ENCODE assay signal across 18 cellular contexts in genomic region chr1:55477953-55478352, GRCh38.
DNase-seq lines count a peak whose midpoint lies in the region; ATAC-seq, FAIRE-seq and TF ChIP-seq lines count a peak whose summit lies in the region.
"Had no signal": no experiment of that assay in that cellular context is flagged by ENCODE, and none has a peak within 500 bp of the region (broad histone marks: within the 10 kb centered on the region; RNA-seq: fewer than 3 reads in every experiment).

No MANE protein-coding gene starts in this region.

- H3K9ac ChIP-seq in adipocyte (ENCODE audit: low read length), result peak overlapping the region; percentile 8
- H3K9ac ChIP-seq in kidney (ENCODE audit: low read length in 2 of 2), result no peak overlapping the region
- H3K9ac ChIP-seq: BLaER1 had no signal

- no peaks in the 10 kb centered on the region for H4K20me1 ChIP-seq in osteoblast (ENCODE audit: insufficient read depth, low read length)
- H4K20me1 ChIP-seq: BLaER1 had no signal

- intact Hi-C loops in kidney (cut with DNase I), result no loop called here

- TF ChIP-seq RAD21 in A549 (conservative IDR thresholded peaks at IDR 0.05 in 1 of 2, IDR thresholded peaks at IDR 0.05 in 1 of 2), result no peak

- H3K9me3 ChIP-seq in A549, result peaks cover 4% of the 10 kb centered on the region; the same call in 1 of the 3 replicates
- no peaks in the 10 kb centered on the region for H3K9me3 ChIP-seq in adipocyte (ENCODE audit: control insufficient read depth, low read length)
- no peaks in the 10 kb centered on the region for H3K9me3 ChIP-seq in kidney (ENCODE audit: control insufficient read depth in 1 of 2, low read length in 2 of 2)
- H3K9me3 ChIP-seq in osteoblast (ENCODE audit: low read depth, low read length), result no peaks in the 10 kb centered on the region
- H3K9me3 ChIP-seq: BLaER1 had no signal

- H2AFZ ChIP-seq in osteoblast (ENCODE audit: low read length), result peak overlapping the region; percentile 0
- H2AFZ ChIP-seq: GM23338 had no signal

- DNase-seq in A549 (ENCODE audit: low read depth in 1 of 2, low spot score in 1 of 2) (no peak), adipocyte (ENCODE audit: low read depth) (no peak), kidney (no peak), osteoblast (ENCODE audit: insufficient read length, low spot score, missing footprints) (peak; percentile 70), NCI-H510A (lab: John Stamatoyannopoulos, UW) (no peak), NCI-H510A treated with DMSO at 0.1 percent for 48 hours (lab: John Stamatoyannopoulos, UW) (no peak), mesenteric fat pad (ENCODE audit: low spot score) (no peak)
- DNase-seq: CD4-positive, alpha-beta memory T cell; DMS79; GDM1 had no signal

- TF ChIP-seq EP300 in A549 (IDR thresholded peaks at IDR 0.05), result no peak

- TF ChIP-seq POLR2A in A549 (IDR thresholded peaks at IDR 0.05; ENCODE audit: low read length), result no peak

- 80% methylated on average over 4 of the region's 4 CpGs for WGBS in A549 (ENCODE audit: missing lambda C conversion rate)

- POLR2A ChIA-PET in A549 (lab: Yijun Ruan, JAX), result no interaction called here

- H3K36me3 ChIP-seq in adipocyte (ENCODE audit: control insufficient read depth, insufficient read depth, low read length, severe bottlenecking) (no peaks in the 10 kb centered on the region), kidney (ENCODE audit: control insufficient read depth in 1 of 2, insufficient read depth in 2 of 2, low read length in 2 of 2) (no peaks in the 10 kb centered on the region), osteoblast (ENCODE audit: insufficient read depth, low read length) (no peaks in the 10 kb centered on the region)
- H3K36me3 ChIP-seq: BLaER1 had no signal

- peaks cover 36% of the 10 kb centered on the region for H3K4me1 ChIP-seq in A549
- peaks cover 34% of the 10 kb centered on the region for H3K4me1 ChIP-seq in adipocyte (ENCODE audit: control insufficient read depth, insufficient read depth, low read length)
- H3K4me1 ChIP-seq in kidney (ENCODE audit: control insufficient read depth in 1 of 2, insufficient read depth in 1 of 2, low read depth in 1 of 2, low read length in 2 of 2), result peaks cover 51 to 68% of the 10 kb centered on the region in 2 donors
- peaks cover 12% of the 10 kb centered on the region for H3K4me1 ChIP-seq in osteoblast (ENCODE audit: insufficient read depth, low read length)

- TF ChIP-seq CTCF in A549 (IDR thresholded peaks at IDR 0.05) (no peak), kidney (IDR thresholded peaks at IDR 0.05; ENCODE audit: borderline replicate concordance, extremely low read depth, insufficient read depth) (no peak), osteoblast (IDR thresholded peaks at IDR 0.05; ENCODE audit: extremely low read depth, low read depth, low read length) (no peak)

- H3K27ac ChIP-seq in A549 (peak overlapping the region; percentile 40 to 88; a peak in 5 of 6 replicates), kidney (ENCODE audit: low read depth in 2 of 2, low read length in 2 of 2) (peak overlapping the region; percentile 7 to 76), osteoblast (ENCODE audit: low read depth, low read length) (no peak overlapping the region)
- H3K27ac ChIP-seq: 22Rv1, BLaER1 had no signal

- no peaks in the 10 kb centered on the region for H3K27me3 ChIP-seq in adipocyte (replicated peaks; ENCODE audit: control insufficient read depth, insufficient read depth, low read length)
- H3K27me3 ChIP-seq in osteoblast (ENCODE audit: insufficient read depth, low read length), result no peaks in the 10 kb centered on the region
- H3K27me3 ChIP-seq: BLaER1 had no signal

- no peaks in the 10 kb centered on the region for H3K79me2 ChIP-seq in osteoblast (ENCODE audit: insufficient read depth, low read length)

- CTCF ChIA-PET in A549 (lab: Yijun Ruan, JAX), result interaction anchor here (1.0 to 1.5 kb wide), 2 partner anchors 200 to 1107 kb away, joined by 3 read pairs; no protein-coding TSS in a partner anchor

- H3K4me3 ChIP-seq in A549, result no peak overlapping the region
- no peak overlapping the region for H3K4me3 ChIP-seq in adipocyte (ENCODE audit: low read length)
- no peak overlapping the region for H3K4me3 ChIP-seq in kidney (ENCODE audit: low read length in 2 of 2)
- no peak overlapping the region for H3K4me3 ChIP-seq in osteoblast (ENCODE audit: insufficient read depth, low read length)
- H3K4me3 ChIP-seq: BLaER1, GM23338 had no signal

- no peak for ATAC-seq in A549
- ATAC-seq in HG03460 (IDR thresholded peaks at IDR 0.05; ENCODE audit: unreplicated experiment), result no peak
- ATAC-seq: GM23338 had no signal

- FAIRE-seq in A549 (lab: Jason Lieb, UNC), result no peak
- no peak for FAIRE-seq in kidney (lab: Jason Lieb, UNC)
- FAIRE-seq: GM12892, GM18507, H54, HepG2 had no signal

- no peak overlapping the region for H3K4me2 ChIP-seq in A549
- no peak overlapping the region for H3K4me2 ChIP-seq in osteoblast (ENCODE audit: insufficient read depth, low read length)
- H3K4me2 ChIP-seq: GM23338 had no signal

TF ChIP-seq in A549, 52 proteins besides CTCF, POLR2A, EP300 and RAD21:
- TF ChIP-seq TFCP2L1 (CRISPR knock-in tag; IDR thresholded peaks at IDR 0.05), result no peak
- no peak for TF ChIP-seq CBX2 (IDR thresholded peaks at IDR 0.05; ENCODE audit: borderline replicate concordance, low read depth)
- TF ChIP-seq KDM1A (IDR thresholded peaks at IDR 0.05; ENCODE audit: low read depth), result no peak
- no peak for TF ChIP-seq ELK1 (IDR thresholded peaks at IDR 0.05; ENCODE audit: low read depth, low read length)
- no peak for TF ChIP-seq SMC3 (IDR thresholded peaks at IDR 0.05)
- TF ChIP-seq ZFP36 (IDR thresholded peaks at IDR 0.05; ENCODE audit: borderline replicate concordance, partially characterized antibody), result no peak
- no peak for TF ChIP-seq MAZ (IDR thresholded peaks at IDR 0.05; ENCODE audit: borderline replicate concordance, low read depth, low read length)
- no peak for TF ChIP-seq E2F6 (IDR thresholded peaks at IDR 0.05; ENCODE audit: borderline replicate concordance, low read depth)
- no peak for TF ChIP-seq PBX3 (IDR thresholded peaks at IDR 0.05)
- TF ChIP-seq USF2 (IDR thresholded peaks at IDR 0.05), result no peak
- no peak for TF ChIP-seq ESRRA (IDR thresholded peaks at IDR 0.05; ENCODE audit: borderline replicate concordance, low read length)
- no peak for TF ChIP-seq RNF2 (IDR thresholded peaks at IDR 0.05; ENCODE audit: borderline replicate concordance, low read depth)
- TF ChIP-seq EHMT2 (IDR thresholded peaks at IDR 0.05; ENCODE audit: low read depth), result no peak
- TF ChIP-seq NPAS2 (CRISPR knock-in tag; IDR thresholded peaks at IDR 0.05; ENCODE audit: borderline replicate concordance), result no peak
- no peak for TF ChIP-seq NR3C1 (IDR thresholded peaks at IDR 0.05)
- TF ChIP-seq FOXS1 (CRISPR knock-in tag; IDR thresholded peaks at IDR 0.05), result no peak
- no peak for TF ChIP-seq HDAC2 (IDR thresholded peaks at IDR 0.05)
- no peak for TF ChIP-seq CHD2 (IDR thresholded peaks at IDR 0.05; ENCODE audit: low read length, partially characterized antibody)
